ENCODE assay signal across 9 cellular contexts in genomic region chr6:87699576-87699975, GRCh38. TPM values are rescaled to one million over a fixed set of nuclear protein-coding genes. Genes with fewer than 3 reads are reported as not detected.
DNase-seq lines count a peak whose midpoint lies in the region; ATAC-seq and TF ChIP-seq lines count a peak whose summit lies in the region.
"Had no signal": no experiment of that assay in that cellular context is flagged by ENCODE, and none has a peak within 500 bp of the region (broad histone marks: within the 10 kb centered on the region; RNA-seq: fewer than 3 reads in every experiment).

No MANE protein-coding gene starts in this region.

- H3K9me2 ChIP-seq in MM.1S (replicated peaks; ENCODE audit: insufficient read depth, low read length), result no peaks in the 10 kb centered on the region

- H3K27ac ChIP-seq in MM.1S (ENCODE audit: low read length) (peak overlapping the region; percentile 88; the same call in 1 of the 2 replicates), ectodermal cell (ENCODE audit: insufficient read depth, low read depth, low read length, poor library complexity, severe bottlenecking) (no peak overlapping the region)

- no peaks in the 10 kb centered on the region for H3K27me3 Mint-ChIP-seq in CD14-positive monocyte (ENCODE audit: low read depth in 3 of 3)
- H3K27me3 Mint-ChIP-seq in neural crest cell (ENCODE audit: low read depth), result no peaks in the 10 kb centered on the region

- H3K4me3 Mint-ChIP-seq in CD14-positive monocyte (peak overlapping the region; percentile 99), neural crest cell (peak overlapping the region; percentile 97)

- peaks cover 19% of the 10 kb centered on the region for H3K4me1 ChIP-seq in MM.1S (ENCODE audit: low read length)
- peaks cover 7% of the 10 kb centered on the region for H3K4me1 ChIP-seq in ectodermal cell (ENCODE audit: control insufficient read depth, insufficient read depth, low read length)

- DNase-seq in CD14-positive monocyte (ENCODE audit: low spot score), result no peak
- no peak for DNase-seq in MM.1S
- DNase-seq in neural crest cell (ENCODE audit: low read depth, low spot score), result no peak
- DNase-seq in left colon, result no peak
- DNase-seq in SKM-1 (lab: John Stamatoyannopoulos, UW; ENCODE audit: unreplicated experiment), result no peak
- no peak for DNase-seq in NCI-H2227 treated with DMSO at 0.1 percent for 48 hours (lab: John Stamatoyannopoulos, UW)
- DNase-seq: NCI-H187 had no signal

- no peaks in the 10 kb centered on the region for H3K9me3 ChIP-seq in MM.1S (replicated peaks; ENCODE audit: insufficient read depth, low read length)
- H3K9me3 ChIP-seq in ectodermal cell (ENCODE audit: control insufficient read depth, low read length), result no peaks in the 10 kb centered on the region

- TF ChIP-seq CTCF in CD14-positive monocyte (IDR thresholded peaks at IDR 0.05) (no peak), MM.1S (IDR thresholded peaks at IDR 0.05; ENCODE audit: low read length) (no peak), neural crest cell (conservative IDR thresholded peaks at IDR 0.05) (no peak)

- peak overlapping the region; percentile 94; the same call in 1 of the 2 replicates for H3K9ac ChIP-seq in MM.1S (ENCODE audit: low read length)

- H3K9me3 Mint-ChIP-seq in CD14-positive monocyte, result peaks cover 0 to 4% (median 0%) of the 10 kb centered on the region in 7 donors
- H3K9me3 Mint-ChIP-seq in neural crest cell, result no peaks in the 10 kb centered on the region

- peaks cover 7% of the 10 kb centered on the region; the same call in 1 of the 2 replicates for H3K36me3 ChIP-seq in MM.1S (replicated peaks; ENCODE audit: insufficient read depth, low read length)
- H3K36me3 ChIP-seq in ectodermal cell (ENCODE audit: control insufficient read depth, insufficient read depth, low read length), result no peaks in the 10 kb centered on the region

- H4K20me1 ChIP-seq in MM.1S (ENCODE audit: insufficient read depth, low read length), result peaks cover 29% of the 10 kb centered on the region

- H3K4me1 Mint-ChIP-seq in CD14-positive monocyte (peaks cover 34% of the 10 kb centered on the region), neural crest cell (peaks cover 46% of the 10 kb centered on the region)

- H3K4me3 ChIP-seq in MM.1S (ENCODE audit: low read length), result peak overlapping the region; percentile 72
- peak overlapping the region; percentile 88 for H3K4me3 ChIP-seq in ectodermal cell (ENCODE audit: insufficient read depth, low read depth, low read length)

- peak overlapping the region; percentile 65 for H3K4me2 ChIP-seq in MM.1S (ENCODE audit: low read depth, low read length)

- H2AFZ ChIP-seq in MM.1S (ENCODE audit: low read length), result no peak overlapping the region

- H3K36me3 Mint-ChIP-seq in CD14-positive monocyte (peaks cover 13 to 36% of the 10 kb centered on the region in 2 donors), neural crest cell (ENCODE audit: low read depth) (no peaks in the 10 kb centered on the region)

- intact Hi-C loops in CD14-positive monocyte (cut with micrococcal nuclease), result loop anchor here (5.0 to 10.0 kb wide), 3 partner anchors 58 to 128 kb away; partner anchors contain the start of gene ORC3 (in 1 of the 2)
- intact Hi-C loops in left colon (cut with DNase I, micrococcal nuclease), result no loop called here

- H3K27ac Mint-ChIP-seq in CD14-positive monocyte, result peak overlapping the region; percentile 86 to 100 (median 99)
- H3K27ac Mint-ChIP-seq in neural crest cell (ENCODE audit: unreplicated experiment), result no peak overlapping the region

- ATAC-seq in left colon, result no peak
- ATAC-seq in GM21515 (IDR thresholded peaks at IDR 0.05; ENCODE audit: unreplicated experiment), result no peak

- peaks cover 26% of the 10 kb centered on the region for H3F3A ChIP-seq in MM.1S (ENCODE audit: insufficient read depth, low read length)

- 4% methylated on average over 4 of the region's 4 CpGs for WGBS in ectodermal cell, 2 experiments

- peaks cover 75% of the 10 kb centered on the region for H3K79me2 ChIP-seq in MM.1S (ENCODE audit: low read length)

- no peaks in the 10 kb centered on the region for H3K27me3 ChIP-seq in MM.1S (replicated peaks; ENCODE audit: insufficient read depth, low read length)
- no peaks in the 10 kb centered on the region for H3K27me3 ChIP-seq in ectodermal cell (ENCODE audit: control insufficient read depth, insufficient read depth, low read length, poor library complexity, severe bottlenecking)

RNA-seq across cellular contexts. Expression of gene AKIRIN2, which starts 2.5 kb away (rescaled TPM):
- 100 to 1,000 TPM; 102 to 118 TPM for polyA plus RNA-seq in CD14-positive monocyte
- 75.9 TPM for polyA plus RNA-seq in ectodermal cell (2013, experiment 1 of 4)
- 69.2 TPM for polyA plus RNA-seq in ectodermal cell (2013, experiment 2 of 4)
- 60.7 TPM for polyA plus RNA-seq in ectodermal cell (2013, experiment 3 of 4)
- 70.0 TPM for polyA plus RNA-seq in ectodermal cell (2013, experiment 4 of 4)
- total RNA-seq in neural crest cell (67.4 and 71.9 TPM in 2 replicates), left colon (10 to 100 TPM; 30.4 to 40.9 TPM)

Comparison
In these comparisons a context has a peak if more than half of its experiments do, and no peak if none do; other contexts are left out.
1. intact Hi-C loops: an anchor here in CD14-positive monocyte (5.0 to 10.0 kb wide); none called in left colon.